ENCODE assay signal across 14 cellular contexts in the genomic region with DNA sequence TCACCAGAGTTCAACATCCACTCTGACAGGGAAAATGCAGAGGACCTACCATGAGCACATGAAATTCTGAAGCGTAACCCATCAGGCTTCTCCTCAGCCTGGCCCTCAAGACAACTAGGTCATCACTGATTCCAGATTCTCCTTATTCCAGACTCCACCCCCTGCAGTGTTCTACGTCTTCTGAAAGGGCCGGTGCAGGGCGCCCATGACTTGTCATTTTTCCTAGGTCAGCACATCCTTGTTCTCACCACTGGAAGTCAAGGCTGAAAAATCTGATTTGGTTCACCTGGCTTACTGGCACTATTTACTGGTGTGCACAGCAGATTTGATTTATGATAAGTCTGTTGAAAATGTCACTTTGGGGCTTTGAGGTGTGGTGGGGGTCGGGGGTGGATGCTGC.
"Had no signal": no experiment of that assay in that cellular context is flagged by ENCODE, and none has a peak within 500 bp of the region (broad histone marks: within the 10 kb centered on the region; RNA-seq: fewer than 3 reads in every experiment).

No MANE protein-coding gene starts in this region.

- H3K4me1 ChIP-seq: gastroesophageal sphincter had no signal

- H3K36me3 ChIP-seq: gastroesophageal sphincter, suprapubic skin had no signal

- H3K4me3 ChIP-seq: gastroesophageal sphincter, lung, mucosa of descending colon, suprapubic skin had no signal

- H3K9me3 ChIP-seq: gastroesophageal sphincter, mucosa of descending colon, suprapubic skin had no signal

- DNase-seq: activated CD4-positive, alpha-beta T cell treated with anti-CD3 and anti-CD28 coated beads, Interleukin-2, amount 10 ng/mL, durations not matched to agents 7 days and 5 days; activated CD4-positive, CD25-positive, alpha-beta regulatory T cell; activated CD8-positive, alpha-beta memory T cell treated with anti-CD3 and anti-CD28 coated beads for 24 hours; activated naive CD4-positive, alpha-beta T cell treated with anti-CD3 and anti-CD28 coated beads for 36 hours; caudate nucleus; cortex of kidney; mucosa of descending colon; naive thymus-derived CD8-positive, alpha-beta T cell; stimulated activated CD4-positive, alpha-beta T cell treated with anti-CD3 and anti-CD28 coated beads, Interleukin-12 subunit alpha, Interleukin-12 subunit beta, amount 100 ng/mL, for 4 hours; stimulated activated naive CD8-positive, alpha-beta T cell treated with anti-CD3 and anti-CD28 coated beads, Interleukin-15, Interleukin-2, amounts not matched to agents 100 U/mL and 50 U/mL, for 24 hours had no signal

- H3K27me3 ChIP-seq: gastroesophageal sphincter, suprapubic skin had no signal

- FAIRE-seq: TTC549 had no signal

- H3K27ac ChIP-seq: gastroesophageal sphincter, suprapubic skin had no signal
